ENCODE assay signal across 12 cellular contexts in genomic region chr17:80023261-80024205, GRCh38. TPM values are rescaled to one million over a fixed set of nuclear protein-coding genes. Genes with fewer than 3 reads are reported as not detected.
DNase-seq lines count a peak whose midpoint lies in the region; ATAC-seq and TF ChIP-seq lines count a peak whose summit lies in the region.
"Had no signal": no experiment of that assay in that cellular context is flagged by ENCODE, and none has a peak within 500 bp of the region (broad histone marks: within the 10 kb centered on the region; RNA-seq: fewer than 3 reads in every experiment).

No MANE protein-coding gene starts in this region.

- H4K20me1 ChIP-seq in hepatocyte (ENCODE audit: insufficient read depth, poor library complexity, severe bottlenecking) = peaks cover 10% of the 10 kb centered on the region

- peaks cover 3% of the 10 kb centered on the region for H3K4me1 Mint-ChIP-seq in T-helper 17 cell
- H3K4me1 Mint-ChIP-seq in activated CD4-positive, alpha-beta T cell treated with anti-CD3 and anti-CD28 coated beads, Interleukin-2, amount 10 ng/mL, durations not matched to agents 7 days and 5 days = no peaks in the 10 kb centered on the region

- H3K9me3 Mint-ChIP-seq in activated CD4-positive, alpha-beta T cell treated with anti-CD3 and anti-CD28 coated beads, Interleukin-2, amount 10 ng/mL, durations not matched to agents 7 days and 5 days = no peaks in the 10 kb centered on the region
- H3K9me3 Mint-ChIP-seq: activated CD4-positive, alpha-beta memory T cell treated with anti-CD3 and anti-CD28 coated beads for 36 hours had no signal

- peaks cover 63% of the 10 kb centered on the region for H3K79me2 ChIP-seq in hepatocyte

- ATAC-seq in T-helper 17 cell (no peak), sciatic nerve (peak; percentile 6)

- POLR2A ChIA-PET in activated CD4-positive, alpha-beta T cell treated with anti-CD3 and anti-CD28 coated beads, Interleukin-2, amount 10 ng/mL, durations not matched to agents 7 days and 5 days (lab: Charles Lee) = no interaction called here

- H3K27ac Mint-ChIP-seq in T-helper 17 cell = peak overlapping the region; percentile 9
- H3K27ac Mint-ChIP-seq in activated CD4-positive, alpha-beta T cell treated with anti-CD3 and anti-CD28 coated beads, Interleukin-2, amount 10 ng/mL, durations not matched to agents 7 days and 5 days = no peak overlapping the region
- H3K27ac Mint-ChIP-seq: activated CD4-positive, alpha-beta memory T cell treated with anti-CD3 and anti-CD28 coated beads for 36 hours; activated naive CD8-positive, alpha-beta T cell had no signal

- no peak overlapping the region for H3K4me2 ChIP-seq in hepatocyte
- H3K4me2 ChIP-seq: BLaER1 treated with 17β-estradiol and CSF1 and Interleukin-3, amounts not matched to agents 10 nM and 100 nM had no signal

- no peaks in the 10 kb centered on the region for H3K9me2 ChIP-seq in hepatocyte (replicated peaks; ENCODE audit: insufficient read depth)

- no peak for TF ChIP-seq CTCF in hepatocyte (IDR thresholded peaks at IDR 0.05; ENCODE audit: poor library complexity)

- no peaks in the 10 kb centered on the region for H3K9me3 ChIP-seq in T-helper 17 cell (ENCODE audit: control insufficient read depth, low read length, poor library complexity, severe bottlenecking)
- no peaks in the 10 kb centered on the region for H3K9me3 ChIP-seq in hepatocyte (ENCODE audit: low read depth)
- H3K9me3 ChIP-seq: BLaER1 treated with 17β-estradiol and CSF1 and Interleukin-3, amounts not matched to agents 10 nM and 100 nM had no signal

- no peak overlapping the region for H3K4me3 Mint-ChIP-seq in T-helper 17 cell
- no peak overlapping the region for H3K4me3 Mint-ChIP-seq in activated CD4-positive, alpha-beta T cell treated with anti-CD3 and anti-CD28 coated beads, Interleukin-2, amount 10 ng/mL, durations not matched to agents 7 days and 5 days
- H3K4me3 Mint-ChIP-seq: activated CD4-positive, alpha-beta memory T cell treated with anti-CD3 and anti-CD28 coated beads for 36 hours; activated naive CD8-positive, alpha-beta T cell had no signal

- H3K27me3 Mint-ChIP-seq in T-helper 17 cell = no peaks in the 10 kb centered on the region
- no peaks in the 10 kb centered on the region for H3K27me3 Mint-ChIP-seq in activated CD4-positive, alpha-beta T cell treated with anti-CD3 and anti-CD28 coated beads, Interleukin-2, amount 10 ng/mL, durations not matched to agents 7 days and 5 days
- H3K27me3 Mint-ChIP-seq: activated CD4-positive, alpha-beta memory T cell treated with anti-CD3 and anti-CD28 coated beads for 36 hours; activated naive CD8-positive, alpha-beta T cell had no signal

- peaks cover 10% of the 10 kb centered on the region for H3K4me1 ChIP-seq in hepatocyte (ENCODE audit: insufficient read depth)

- in situ Hi-C loops in KBM-7 (cut with MboI; ENCODE audit: low pct_unique_long_range_greater_than_20kb, low sequenced_read_pairs) = no loop called here

- DNase-seq in ELF-1 (ENCODE audit: low read depth, low spot score) (peak; percentile 75), T-helper 17 cell (no peak), hepatocyte (ENCODE audit: low spot score) (peak; percentile 42), sciatic nerve (ENCODE audit: low spot score) (no peak), KBM-7 (no peak), RPMI8226 (no peak), GM03348 (ENCODE audit: low spot score) (no peak)
- no peak for DNase-seq in activated CD4-positive, alpha-beta T cell treated with anti-CD3 and anti-CD28 coated beads, Interleukin-2, amount 10 ng/mL, durations not matched to agents 7 days and 5 days
- DNase-seq: activated CD4-positive, alpha-beta memory T cell treated with anti-CD3 and anti-CD28 coated beads for 36 hours; GDM1 had no signal

- no peaks in the 10 kb centered on the region for H3K27me3 ChIP-seq in hepatocyte
- H3K27me3 ChIP-seq: BLaER1 treated with 17β-estradiol and CSF1 and Interleukin-3, amounts not matched to agents 10 nM and 100 nM had no signal

- no peaks in the 10 kb centered on the region for H3K36me3 ChIP-seq in hepatocyte (replicated peaks; ENCODE audit: insufficient read depth, low read depth)
- H3K36me3 ChIP-seq: BLaER1 treated with 17β-estradiol and CSF1 and Interleukin-3, amounts not matched to agents 10 nM and 100 nM had no signal

- H3K4me3 ChIP-seq in hepatocyte = no peak overlapping the region
- H3K4me3 ChIP-seq: BLaER1 treated with 17β-estradiol and CSF1 and Interleukin-3, amounts not matched to agents 10 nM and 100 nM had no signal

- H3K36me3 Mint-ChIP-seq in T-helper 17 cell (ENCODE audit: low read depth) = peaks cover 3% of the 10 kb centered on the region
- no peaks in the 10 kb centered on the region for H3K36me3 Mint-ChIP-seq in activated CD4-positive, alpha-beta T cell treated with anti-CD3 and anti-CD28 coated beads, Interleukin-2, amount 10 ng/mL, durations not matched to agents 7 days and 5 days (ENCODE audit: low read depth)
- H3K36me3 Mint-ChIP-seq: activated CD4-positive, alpha-beta memory T cell treated with anti-CD3 and anti-CD28 coated beads for 36 hours; activated naive CD8-positive, alpha-beta T cell had no signal

- CTCF ChIA-PET in activated CD4-positive, alpha-beta T cell treated with anti-CD3 and anti-CD28 coated beads, Interleukin-2, amount 10 ng/mL, durations not matched to agents 7 days and 5 days (lab: Charles Lee) = interaction anchor here (0.6 to 1.4 kb wide), 2 partner anchors 15 to 123 kb away, joined by 3 read pairs; no protein-coding TSS in a partner anchor

- intact Hi-C loops in sciatic nerve (cut with DNase I) = no loop called here

- no peak overlapping the region for H3K27ac ChIP-seq in hepatocyte

- 89% methylated on average over 50 of the region's 53 CpGs for WGBS in hepatocyte (ENCODE audit: low lambda C conversion rate, missing lambda C conversion rate)

- H2AFZ ChIP-seq in hepatocyte = no peak overlapping the region

RNA-seq across cellular contexts. Expression of gene TBC1D16, which starts 12.1 kb away (rescaled TPM):
- total RNA-seq in T-helper 17 cell = 1 to 10 TPM; 1.9 to 2.6 TPM
- 28.8 and 38.1 TPM in 2 replicates for total RNA-seq in hepatocyte
- polyA plus RNA-seq in hepatocyte = 19.5 and 24.5 TPM in 2 replicates
- 46.9 TPM for total RNA-seq in sciatic nerve
- total RNA-seq in activated CD4-positive, alpha-beta T cell treated with anti-CD3 and anti-CD28 coated beads, Interleukin-2, amount 10 ng/mL, durations not matched to agents 7 days and 5 days = 1 to 10 TPM in 1 of 2 experiments, under 1 TPM in 1; 0.74 to 1.2 TPM

RNA-seq across cellular contexts. Expression of gene CCDC40, which starts 12.9 kb away (rescaled TPM):
- total RNA-seq in T-helper 17 cell = 1 to 10 TPM; 3.4 to 4.5 TPM
- total RNA-seq in hepatocyte = 2.2 and 3.0 TPM in 2 replicates
- polyA plus RNA-seq in hepatocyte = 4.7 and 7.6 TPM in 2 replicates
- 12.6 TPM for total RNA-seq in sciatic nerve
- not detected for total RNA-seq in activated CD4-positive, alpha-beta T cell treated with anti-CD3 and anti-CD28 coated beads, Interleukin-2, amount 10 ng/mL, durations not matched to agents 7 days and 5 days

Comparison
In these comparisons a context has a peak if more than half of its experiments do, and no peak if none do; other contexts are left out.
1. DNase-seq: peak in ELF-1 (single experiment) and hepatocyte (single experiment); none in T-helper 17 cell (0 of 3), sciatic nerve (single experiment), activated CD4-positive, alpha-beta T cell treated with anti-CD3 and anti-CD28 coated beads, Interleukin-2, amount 10 ng/mL, durations not matched to agents 7 days and 5 days (single experiment), KBM-7 (single experiment), RPMI8226 (single experiment) and GM03348 (single experiment).